Comparison of ENCODE assay signal across 9 cellular contexts in genomic region chr1:108199231-108199657, GRCh38. TPM values are rescaled to one million over a fixed set of nuclear protein-coding genes. Genes with fewer than 3 reads are reported as not detected.
DNase-seq lines count a peak whose midpoint lies in the region; ATAC-seq, FAIRE-seq and TF ChIP-seq lines count a peak whose summit lies in the region.
"Had no signal": no experiment of that assay in that cellular context is flagged by ENCODE, and none has a peak within 500 bp of the region (broad histone marks: within the 10 kb centered on the region; RNA-seq: fewer than 3 reads in every experiment).

No MANE protein-coding gene starts in this region.

- H3K9ac ChIP-seq in OCI-LY3 (ENCODE audit: low read length) (peak overlapping the region; percentile 90), HepG2 (ENCODE audit: insufficient read depth, low read depth, low read length) (peak overlapping the region; percentile 62)

- H3K4me1 Mint-ChIP-seq in activated T-cell treated with anti-CD3 and anti-CD28 coated beads, Interleukin-2, amount 50 U/mL, for 72 hours (ENCODE audit: low read depth) = peaks cover 34% of the 10 kb centered on the region

- H2AFZ ChIP-seq in OCI-LY3 (ENCODE audit: low read depth, low read length) (peak overlapping the region; percentile 92; the same call in 1 of the 2 replicates), HepG2 (ENCODE audit: low read length) (no peak overlapping the region)

- TF ChIP-seq RAD21 in HepG2 (CRISPR knock-in tag; IDR thresholded peaks at IDR 0.05) = no peak

- peaks cover 2 to 3% of the 10 kb centered on the region in 2 donors for H3K9me3 Mint-ChIP-seq in activated T-cell treated with anti-CD3 and anti-CD28 coated beads, Interleukin-2, amount 50 U/mL, for 72 hours

- TF ChIP-seq EP300 in HepG2 (IDR thresholded peaks at IDR 0.05; ENCODE audit: low read depth in 2 of 2, low read length in 2 of 2) (no peak), HepG2 (CRISPR knock-in tag; IDR thresholded peaks at IDR 0.05; ENCODE audit: borderline replicate concordance) (no peak)

- TSS peak; percentile 50 for BruUV-seq in HepG2 (replicated peaks; lab: Mats Ljungman, UMichigan)

- H3K4me3 ChIP-seq in OCI-LY3 (ENCODE audit: low read length) = peak overlapping the region; percentile 100
- H3K4me3 ChIP-seq in coronary artery = peak overlapping the region; percentile 88
- peak overlapping the region; percentile 57 to 83 (median 75) for H3K4me3 ChIP-seq in HepG2 (replicated peaks in 1 of 3; ENCODE audit: insufficient read depth in 1 of 3, low read depth in 2 of 3, low read length in 3 of 3)
- H3K4me3 ChIP-seq in thymus (ENCODE audit: low read length) = peak overlapping the region; percentile 94

- H3K4me2 ChIP-seq in OCI-LY3 (ENCODE audit: low read length) (peak overlapping the region; percentile 86), HepG2 (ENCODE audit: low read depth, low read length) (peak overlapping the region; percentile 81)

- no peak for FAIRE-seq in HepG2 (lab: Jason Lieb, UNC)
- FAIRE-seq: GM18507 had no signal

- intact Hi-C loops in HepG2 (cut with micrococcal nuclease; ENCODE audit: unreplicated experiment) = loop anchor here (5.0 kb wide), 1 partner anchor 147 kb away; no protein-coding TSS in a partner anchor

- H3K36me3 ChIP-seq in OCI-LY3 (replicated peaks; ENCODE audit: low read depth, low read length) = no peaks in the 10 kb centered on the region
- no peaks in the 10 kb centered on the region for H3K36me3 ChIP-seq in HepG2 (replicated peaks in 1 of 2; ENCODE audit: control insufficient read depth in 1 of 2, insufficient read depth in 2 of 2, low read length in 2 of 2)
- H3K36me3 ChIP-seq in thymus (ENCODE audit: control insufficient read depth, insufficient read depth) = no peaks in the 10 kb centered on the region

- no peaks in the 10 kb centered on the region for H4K20me1 ChIP-seq in OCI-LY3 (ENCODE audit: insufficient read depth, low read length)
- H4K20me1 ChIP-seq in HepG2 (ENCODE audit: insufficient read depth, low read length) = no peaks in the 10 kb centered on the region

- peaks cover 3% of the 10 kb centered on the region; the same call in 1 of the 2 replicates for H3K79me2 ChIP-seq in OCI-LY3 (ENCODE audit: low read length)
- no peaks in the 10 kb centered on the region for H3K79me2 ChIP-seq in HepG2 (ENCODE audit: insufficient read depth, low read length)

- H3K4me1 ChIP-seq in OCI-LY3 (ENCODE audit: low read length) (peaks cover 9% of the 10 kb centered on the region; the same call in 1 of the 2 replicates), HepG2 (ENCODE audit: insufficient read depth, low read length) (0 out of 2 replicates have a peak, but pooled peaks cover 21% of the 10 kb centered on the region), thymus (ENCODE audit: control insufficient read depth, insufficient read depth, low read length) (no peaks in the 10 kb centered on the region)

- in situ Hi-C loops in HepG2 (cut with HindIII; ENCODE audit: extremely low pct_ligation_motif_present, low pct_unique_long_range_greater_than_20kb) = no loop called here

- H3K4me3 Mint-ChIP-seq in activated T-cell treated with anti-CD3 and anti-CD28 coated beads, Interleukin-2, amount 50 U/mL, for 72 hours = peak overlapping the region; percentile 92 to 97

- DNase-seq in activated T-cell treated with anti-CD3 and anti-CD28 coated beads, Interleukin-2, amount 50 U/mL, for 72 hours = peak in 1 of 2 donors; percentile 8
- no peak for DNase-seq in activated T-cell treated with anti-CD3 and anti-CD28 coated beads, Interleukin-2, amount 50 U/mL, for 48 hours
- DNase-seq in coronary artery (ENCODE audit: low spot score) (no peak), HepG2 (ENCODE audit: low spot score) (peak; percentile 20), NAMALWA (ENCODE audit: low spot score) (no peak), medulla oblongata (ENCODE audit: extremely low spot score) (no peak)

- H3K9me3 ChIP-seq in OCI-LY3 (ENCODE audit: insufficient read depth, low read length) (no peaks in the 10 kb centered on the region), HepG2 (ENCODE audit: low read length) (no peaks in the 10 kb centered on the region), thymus (ENCODE audit: control insufficient read depth) (no peaks in the 10 kb centered on the region)

- 38% methylated on average over 9 of the region's 9 CpGs for WGBS in HepG2 (ENCODE audit: low lambda C conversion rate)
- WGBS in thymus = 16% methylated on average over 9 of the region's 9 CpGs

- CTCF ChIA-PET in HepG2 (lab: Yijun Ruan, JAX; ENCODE audit: low intra/inter-chr PET ratio, low total read pairs) = no interaction called here

- H3K36me3 Mint-ChIP-seq in activated T-cell treated with anti-CD3 and anti-CD28 coated beads, Interleukin-2, amount 50 U/mL, for 72 hours (ENCODE audit: insufficient read depth in 2 of 2) = peaks cover 7 to 11% of the 10 kb centered on the region in 2 donors

- no peak for TF ChIP-seq CTCF in OCI-LY3 (IDR thresholded peaks at IDR 0.05; ENCODE audit: low read depth, low read length)
- no peak for TF ChIP-seq CTCF in coronary artery (IDR thresholded peaks at IDR 0.05)
- TF ChIP-seq CTCF in HepG2 (CRISPR knock-in tag; IDR thresholded peaks at IDR 0.05) = no peak

- H3K27ac ChIP-seq in OCI-LY3 (ENCODE audit: low read length) (no peak overlapping the region), coronary artery (peak overlapping the region; percentile 93), HepG2 (ENCODE audit: extremely low read length, insufficient read depth, low read length) (no peak overlapping the region), thymus (ENCODE audit: low read depth) (no peak overlapping the region)

- TF ChIP-seq POLR2A in HepG2 (IDR thresholded peaks at IDR 0.05; ENCODE audit: insufficient read depth in 1 of 2, low read depth in 2 of 2, low read length in 2 of 2) = no peak

- no peaks in the 10 kb centered on the region for H3K27me3 Mint-ChIP-seq in activated T-cell treated with anti-CD3 and anti-CD28 coated beads, Interleukin-2, amount 50 U/mL, for 72 hours (ENCODE audit: low read depth)

- ATAC-seq in activated T-cell treated with anti-CD3 and anti-CD28 coated beads, Interleukin-2, amount 50 U/mL, for 72 hours (replicated peaks in 1 of 2) = no peak
- peak; percentile 39 for ATAC-seq in HepG2

- POLR2A ChIA-PET in HepG2 (lab: Yijun Ruan, JAX) = interaction anchor here (1.4 to 1.8 kb wide), 2 partner anchors 18 to 40 kb away, joined by 3 read pairs; no protein-coding TSS in a partner anchor

- H3K27me3 ChIP-seq in OCI-LY3 (ENCODE audit: low read depth, low read length) (peaks cover 4% of the 10 kb centered on the region; the same call in 1 of the 2 replicates), HepG2 (ENCODE audit: control insufficient read depth in 1 of 2, insufficient read depth in 2 of 2, low read length in 2 of 2) (peaks cover 0 to 8% of the 10 kb centered on the region in 2 experiments; a peak in 1 of 5 replicates), thymus (ENCODE audit: control insufficient read depth, insufficient read depth) (no peaks in the 10 kb centered on the region)

- H3K27ac Mint-ChIP-seq in activated T-cell treated with anti-CD3 and anti-CD28 coated beads, Interleukin-2, amount 50 U/mL, for 72 hours = peak overlapping the region; percentile 88

RNA-seq across cellular contexts. Expression of gene SLC25A24, which starts 0.9 kb away (rescaled TPM):
- total RNA-seq in activated T-cell treated with anti-CD3 and anti-CD28 coated beads, Interleukin-2, amount 50 U/mL, for 72 hours = 10 to 100 TPM; 17.4 to 21.4 TPM
- total RNA-seq in HepG2 (2016; rRNA removed; fragmentation: Illumina TruSeq; extraction: Trizol) = 12.4 and 19.1 TPM in 2 replicates
- 1.6 and 1.9 TPM in 2 replicates for total RNA-seq in HepG2 (2016; cell fraction: cytosol; rRNA removed; fragmentation: Illumina TruSeq; extraction: Trizol; ENCODE audit: low read depth)
- total RNA-seq in HepG2 (2016; cell fraction: insoluble cytoplasmic fraction; rRNA removed; fragmentation: Illumina TruSeq; extraction: Trizol) = 12.1 and 18.6 TPM in 2 replicates
- 4.0 and 5.2 TPM in 2 replicates for total RNA-seq in HepG2 (2016; cell fraction: membrane; rRNA removed; fragmentation: Illumina TruSeq; extraction: Trizol)
- 8.0 and 9.8 TPM in 2 replicates for total RNA-seq in HepG2 (2016; cell fraction: nucleus; rRNA removed; fragmentation: Illumina TruSeq; extraction: Trizol)
- 6.5 and 8.0 TPM in 2 replicates for polyA plus RNA-seq in HepG2 (2011; rRNA removed)
- 3.1 and 5.8 TPM in 2 replicates for polyA plus RNA-seq in HepG2 (2011; cell fraction: cytosol; rRNA removed)
- polyA plus RNA-seq in HepG2 (2011; cell fraction: nucleus; rRNA removed) = 1.8 and 3.1 TPM in 2 replicates
- 6.2 and 6.5 TPM in 2 replicates for polyA plus RNA-seq in HepG2 (2012)
- 0.45 and 0.55 TPM in 2 replicates for polyA plus RNA-seq in HepG2 (2016; cell fraction: cytosol; fragmentation: Illumina TruSeq; extraction: Trizol; ENCODE audit: low read depth)
- 16.0 and 18.5 TPM in 2 replicates for polyA plus RNA-seq in HepG2 (2016; cell fraction: insoluble cytoplasmic fraction; fragmentation: Illumina TruSeq; extraction: Trizol; ENCODE audit: low read depth)
- polyA plus RNA-seq in HepG2 (2016; cell fraction: membrane; fragmentation: Illumina TruSeq; extraction: Trizol; ENCODE audit: low read depth) = 2.7 and 2.8 TPM in 2 replicates
- 6.3 and 6.4 TPM in 2 replicates for polyA plus RNA-seq in HepG2 (2016; cell fraction: nucleus; fragmentation: Illumina TruSeq; extraction: Trizol; ENCODE audit: insufficient read depth, low read depth)
- 5.5 and 36.4 TPM in 2 replicates for polyA minus RNA-seq in HepG2 (2011; rRNA and poly(A)+ RNA removed; ENCODE audit: low replicate concordance)
- 8.3 and 8.8 TPM in 2 replicates for polyA minus RNA-seq in HepG2 (2011; cell fraction: cytosol; rRNA and poly(A)+ RNA removed)
- polyA minus RNA-seq in HepG2 (2011; cell fraction: nucleus; rRNA and poly(A)+ RNA removed) = 13.2 and 13.3 TPM in 2 replicates
- polyA plus RNA-seq in thymus = 13.7 TPM

RNA-seq across cellular contexts. Expression of gene NBPF4, which starts 44.6 kb away (rescaled TPM):
- total RNA-seq in activated T-cell treated with anti-CD3 and anti-CD28 coated beads, Interleukin-2, amount 50 U/mL, for 72 hours = under 1 TPM in 1 of 2 donors, not detected in 1; 0.31 TPM
- total RNA-seq in HepG2 (2016; rRNA removed; fragmentation: Illumina TruSeq; extraction: Trizol) = not detected in 2 replicates
- total RNA-seq in HepG2 (2016; cell fraction: cytosol; rRNA removed; fragmentation: Illumina TruSeq; extraction: Trizol; ENCODE audit: low read depth) = not detected in 2 replicates
- not detected in 2 replicates for total RNA-seq in HepG2 (2016; cell fraction: insoluble cytoplasmic fraction; rRNA removed; fragmentation: Illumina TruSeq; extraction: Trizol)
- total RNA-seq in HepG2 (2016; cell fraction: membrane; rRNA removed; fragmentation: Illumina TruSeq; extraction: Trizol) = not detected in 2 replicates
- total RNA-seq in HepG2 (2016; cell fraction: nucleus; rRNA removed; fragmentation: Illumina TruSeq; extraction: Trizol) = not detected in 2 replicates
- not detected in 2 replicates for polyA plus RNA-seq in HepG2 (2011; rRNA removed)
- not detected in 2 replicates for polyA plus RNA-seq in HepG2 (2011; cell fraction: cytosol; rRNA removed)
- polyA plus RNA-seq in HepG2 (2011; cell fraction: nucleus; rRNA removed) = not detected in 2 replicates
- polyA plus RNA-seq in HepG2 (2012) = not detected in 2 replicates
- not detected in 2 replicates for polyA plus RNA-seq in HepG2 (2016; cell fraction: cytosol; fragmentation: Illumina TruSeq; extraction: Trizol; ENCODE audit: low read depth)
- not detected in 2 replicates for polyA plus RNA-seq in HepG2 (2016; cell fraction: insoluble cytoplasmic fraction; fragmentation: Illumina TruSeq; extraction: Trizol; ENCODE audit: low read depth)
- polyA plus RNA-seq in HepG2 (2016; cell fraction: membrane; fragmentation: Illumina TruSeq; extraction: Trizol; ENCODE audit: low read depth) = not detected in 2 replicates
- not detected in 2 replicates for polyA plus RNA-seq in HepG2 (2016; cell fraction: nucleus; fragmentation: Illumina TruSeq; extraction: Trizol; ENCODE audit: insufficient read depth, low read depth)
- polyA minus RNA-seq in HepG2 (2011; rRNA and poly(A)+ RNA removed; ENCODE audit: low replicate concordance) = 1.1 TPM in 1 of 2 replicates, not detected in the other
- polyA minus RNA-seq in HepG2 (2011; cell fraction: cytosol; rRNA and poly(A)+ RNA removed) = not detected in 2 replicates
- not detected in 2 replicates for polyA minus RNA-seq in HepG2 (2011; cell fraction: nucleus; rRNA and poly(A)+ RNA removed)
- 0.11 TPM for polyA plus RNA-seq in thymus

Comparison
In these comparisons a context has a peak if more than half of its experiments do, and no peak if none do; other contexts are left out.
1. H3K27ac ChIP-seq: peak in coronary artery (2 of 2); none in OCI-LY3 (single experiment), HepG2 (single experiment) and thymus (single experiment).
2. Peak in every context shown above with its lines, with median percentiles within 50 percentile points of each other: H3K4me3 ChIP-seq.